Comparison of ENCODE assay signal across 12 cellular contexts in the genomic region with DNA sequence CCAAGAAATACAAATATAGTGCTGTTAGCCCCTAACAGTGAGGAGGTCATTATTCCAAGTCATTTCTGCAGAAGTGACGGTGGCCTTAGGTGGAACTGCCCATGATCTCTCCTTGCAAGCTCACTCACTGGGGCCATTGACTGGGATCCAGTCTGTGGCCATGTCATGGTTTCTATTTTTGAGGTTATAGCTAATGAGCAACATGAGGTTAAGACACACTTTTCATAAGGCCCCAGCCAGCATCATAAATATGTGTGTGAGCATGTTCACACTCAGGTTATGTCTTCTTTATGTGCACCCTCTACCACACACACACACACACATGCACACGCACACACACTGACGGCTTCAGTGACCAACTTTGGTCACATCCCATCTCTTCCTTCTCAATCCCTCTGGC. TPM values are rescaled to one million over a fixed set of nuclear protein-coding genes. Genes with fewer than 3 reads are reported as not detected.
A peak's percentile ranks its signal among the peaks of the same experiment; 100 is the strongest.
DNase-seq lines count a peak whose midpoint lies in the region; ATAC-seq, FAIRE-seq and TF ChIP-seq lines count a peak whose summit lies in the region.
"Had no signal": no experiment of that assay in that cellular context is flagged by ENCODE, and none has a peak within 500 bp of the region (broad histone marks: within the 10 kb centered on the region; RNA-seq: fewer than 3 reads in every experiment).

No MANE protein-coding gene starts in this region.

- H3K27me3 Mint-ChIP-seq in CD14-positive monocyte (ENCODE audit: low read depth in 3 of 3), result peaks cover 0 to 10% (median 0%) of the 10 kb centered on the region in 3 donors
- peaks cover 22% of the 10 kb centered on the region for H3K27me3 Mint-ChIP-seq in astrocyte (ENCODE audit: low read depth, unreplicated experiment)

- H3K4me1 ChIP-seq in Loucy (ENCODE audit: insufficient read depth, low read length, poor library complexity, severe bottlenecking) (peaks cover 78% of the 10 kb centered on the region), astrocyte (ENCODE audit: insufficient read depth, low read length) (no peaks in the 10 kb centered on the region), GM23248 (ENCODE audit: insufficient read depth) (no peaks in the 10 kb centered on the region)

- H3K4me3 Mint-ChIP-seq in CD14-positive monocyte (peak overlapping the region; percentile 77 to 93), astrocyte (ENCODE audit: unreplicated experiment) (peak overlapping the region; percentile 7)

- 51 to 69% methylated on average over 3 of the region's 3 CpGs for WGBS in GM23248 (ENCODE audit: low coverage in 1 of 2, low lambda C conversion rate in 2 of 2, missing lambda C conversion rate in 2 of 2), 2 experiments

- H3K27ac ChIP-seq in astrocyte (ENCODE audit: low read depth, low read length), result no peak overlapping the region
- no peak overlapping the region for H3K27ac ChIP-seq in GM23248

- no peak for TF ChIP-seq CTCF in CD14-positive monocyte (IDR thresholded peaks at IDR 0.05)
- TF ChIP-seq CTCF in GM12875 (IDR thresholded peaks at IDR 0.05; ENCODE audit: borderline replicate concordance, insufficient read depth, low read depth, low read length), result no peak
- no peak for TF ChIP-seq CTCF in Loucy (conservative IDR thresholded peaks at IDR 0.05; ENCODE audit: low read length)
- TF ChIP-seq CTCF in astrocyte (IDR thresholded peaks at IDR 0.05; ENCODE audit: insufficient read depth, low read depth, low read length), result no peak

- in situ Hi-C loops in GM23248 (cut with MboI), result no loop called here

- H3F3A ChIP-seq in Loucy (ENCODE audit: low read depth) (peaks cover 4% of the 10 kb centered on the region; the same call in 1 of the 2 replicates), GM23248 (ENCODE audit: insufficient read depth) (no peaks in the 10 kb centered on the region)

- H4K20me1 ChIP-seq in Loucy (ENCODE audit: insufficient read depth, low read length, poor library complexity, severe bottlenecking), result no peaks in the 10 kb centered on the region
- H4K20me1 ChIP-seq in astrocyte (ENCODE audit: insufficient read depth, low read length), result no peaks in the 10 kb centered on the region
- no peaks in the 10 kb centered on the region for H4K20me1 ChIP-seq in GM23248 (ENCODE audit: insufficient read depth)

- H3K9me3 Mint-ChIP-seq in CD14-positive monocyte (peaks cover 0 to 8% (median 0%) of the 10 kb centered on the region in 7 donors), astrocyte (ENCODE audit: unreplicated experiment) (peaks cover 2% of the 10 kb centered on the region)

- no peak for FAIRE-seq in astrocyte (lab: Jason Lieb, UNC)

- H3K36me3 ChIP-seq in Loucy (ENCODE audit: insufficient read depth, low read length) (no peaks in the 10 kb centered on the region), astrocyte (ENCODE audit: insufficient read depth, low read length) (no peaks in the 10 kb centered on the region), GM23248 (ENCODE audit: low read depth) (no peaks in the 10 kb centered on the region)

- H3K27me3 ChIP-seq in Loucy (ENCODE audit: insufficient read depth, low read length, poor library complexity, severe bottlenecking) (no peaks in the 10 kb centered on the region), astrocyte (ENCODE audit: insufficient read depth, low read length) (no peaks in the 10 kb centered on the region), GM23248 (replicated peaks; ENCODE audit: insufficient read depth) (peaks cover 6% of the 10 kb centered on the region; the same call in 1 of the 2 replicates)

- H3K79me2 ChIP-seq in Loucy (ENCODE audit: insufficient read depth, low read length) (peaks cover 35% of the 10 kb centered on the region), astrocyte (ENCODE audit: insufficient read depth, low read length) (no peaks in the 10 kb centered on the region), GM23248 (ENCODE audit: insufficient read depth) (no peaks in the 10 kb centered on the region)

- H3K9me2 ChIP-seq in Loucy (replicated peaks; ENCODE audit: low read depth, low read length) (no peaks in the 10 kb centered on the region), GM23248 (ENCODE audit: insufficient read depth) (no peaks in the 10 kb centered on the region)

- peak overlapping the region; percentile 4 for H2AFZ ChIP-seq in Loucy (ENCODE audit: low read length)
- H2AFZ ChIP-seq in astrocyte (ENCODE audit: low read depth, low read length), result no peak overlapping the region
- no peak overlapping the region for H2AFZ ChIP-seq in GM23248

- H3K4me3 ChIP-seq in GM12875 (ENCODE audit: low read depth, low read length), result peak overlapping the region; percentile 57
- peak overlapping the region; percentile 73 for H3K4me3 ChIP-seq in Loucy (ENCODE audit: low read length, poor library complexity, severe bottlenecking)
- H3K4me3 ChIP-seq in astrocyte (ENCODE audit: insufficient read depth, low read depth, low read length), result no peak overlapping the region
- no peak overlapping the region for H3K4me3 ChIP-seq in GM23248

- DNase-seq in CD14-positive monocyte (ENCODE audit: low spot score), result no peak
- no peak for DNase-seq in astrocyte (ENCODE audit: low read depth)
- DNase-seq in foreskin melanocyte, result no peak
- no peak for DNase-seq in GM23248
- DNase-seq in left colon, result no peak
- no peak for DNase-seq in RPMI8226
- DNase-seq: COR-L47, left ventricle myocardium superior, NCI-H1105 treated with DMSO at 0.1 percent for 48 hours, NCI-H524 treated with DMSO at 0.1 percent for 48 hours had no signal

- intact Hi-C loops in CD14-positive monocyte (cut with micrococcal nuclease) (no loop called here), left colon (cut with DNase I, micrococcal nuclease) (no loop called here)

- H3K4me2 ChIP-seq in Loucy (ENCODE audit: low read depth, low read length, poor library complexity, severe bottlenecking), result peak overlapping the region; percentile 87
- no peak overlapping the region for H3K4me2 ChIP-seq in astrocyte (ENCODE audit: low read length)
- H3K4me2 ChIP-seq in GM23248 (ENCODE audit: unreplicated experiment), result no peak overlapping the region

- H3K27ac Mint-ChIP-seq in CD14-positive monocyte (peak overlapping the region; percentile 71 to 88 (median 81)), astrocyte (ENCODE audit: unreplicated experiment) (no peak overlapping the region)

- no peaks in the 10 kb centered on the region for H3K36me3 Mint-ChIP-seq in CD14-positive monocyte
- H3K36me3 Mint-ChIP-seq in astrocyte (ENCODE audit: low read depth, unreplicated experiment), result no peaks in the 10 kb centered on the region

- peak overlapping the region; percentile 84 for H3K9ac ChIP-seq in Loucy (ENCODE audit: low read depth, low read length, poor library complexity, severe bottlenecking)
- no peak overlapping the region for H3K9ac ChIP-seq in astrocyte (ENCODE audit: low read length)
- H3K9ac ChIP-seq in GM23248, result no peak overlapping the region

- ATAC-seq in left colon, result no peak

- H3K9me3 ChIP-seq in Loucy (ENCODE audit: insufficient read depth, low read depth, low read length) (no peaks in the 10 kb centered on the region), astrocyte (ENCODE audit: insufficient read depth, low read depth, low read length) (no peaks in the 10 kb centered on the region), GM23248 (ENCODE audit: low read depth) (no peaks in the 10 kb centered on the region)

- peaks cover 68% of the 10 kb centered on the region for H3K4me1 Mint-ChIP-seq in CD14-positive monocyte
- H3K4me1 Mint-ChIP-seq in astrocyte (ENCODE audit: low read depth, unreplicated experiment), result peaks cover 3% of the 10 kb centered on the region

RNA-seq across cellular contexts. Expression of gene AFF3, which starts 0.5 kb away (rescaled TPM):
- polyA plus RNA-seq in CD14-positive monocyte (under 1 TPM; 0.17 to 0.49 TPM), GM23248 (2016; fragmentation: Nextera tagmentation; extraction: Ambion mirVana) (0.56 and 0.75 TPM in 2 replicates)
- total RNA-seq in astrocyte (14.7 and 24.1 TPM in 2 replicates), left colon (10 to 100 TPM in 1 of 2 donors, 1 to 10 TPM in 1; 4.7 to 10.6 TPM)
- 0.76 and 0.86 TPM in 2 replicates for total RNA-seq in GM23248 (2014; rRNA removed; shearing (Covaris generic))

Comparison
In these comparisons a context has a peak if more than half of its experiments do, and no peak if none do; other contexts are left out.
1. H3K4me3 ChIP-seq: peak in GM12875 (single experiment) and Loucy (single experiment); none in astrocyte (single experiment) and GM23248 (single experiment).